In the genomic region with DNA sequence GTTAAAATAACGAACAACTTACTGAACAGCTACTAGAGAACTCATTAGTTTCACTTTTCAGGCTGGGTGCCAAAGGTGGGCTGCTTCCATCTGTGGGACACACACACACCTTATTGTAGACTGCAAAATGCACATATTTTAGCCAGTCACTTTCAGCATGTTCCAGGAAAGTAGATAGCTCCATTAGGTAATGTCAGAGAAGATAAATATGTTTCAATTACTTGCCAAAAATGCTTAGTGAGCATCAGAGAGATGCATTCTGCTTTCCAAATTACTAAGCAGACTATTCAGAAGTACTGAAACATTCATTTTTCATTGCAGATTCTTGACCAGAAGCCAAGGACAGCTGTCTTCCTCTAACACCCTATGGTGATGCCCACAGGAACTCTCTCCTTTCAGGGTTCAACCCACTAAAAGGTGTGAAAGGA, we compare ENCODE assay signal across 14 cellular contexts. TPM values are rescaled to one million over a fixed set of nuclear protein-coding genes. Genes with fewer than 3 reads are reported as not detected.
DNase-seq lines count a peak whose midpoint lies in the region; ATAC-seq and TF ChIP-seq lines count a peak whose summit lies in the region.
"Had no signal": no experiment of that assay in that cellular context is flagged by ENCODE, and none has a peak within 500 bp of the region (broad histone marks: within the 10 kb centered on the region; RNA-seq: fewer than 3 reads in every experiment).

No MANE protein-coding gene starts in this region.

- ATAC-seq in GM19035 (IDR thresholded peaks at IDR 0.05; ENCODE audit: unreplicated experiment) (peak; percentile 58), HG02798 (IDR thresholded peaks at IDR 0.05; ENCODE audit: poor library complexity, unreplicated experiment) (peak; percentile 82)
- ATAC-seq in activated CD8-positive, alpha-beta T cell treated with anti-CD3 and anti-CD28 coated beads for 36 hours = no peak
- ATAC-seq: A549 had no signal

- H3K36me3 Mint-ChIP-seq in activated CD8-positive, alpha-beta T cell treated with anti-CD3 and anti-CD28 coated beads for 36 hours (ENCODE audit: low read depth) = no peaks in the 10 kb centered on the region

- H3K27me3 Mint-ChIP-seq in activated CD8-positive, alpha-beta T cell treated with anti-CD3 and anti-CD28 coated beads for 36 hours = peaks cover 29% of the 10 kb centered on the region

- DNase-seq in AG08395 (ENCODE audit: low spot score) = peak; percentile 43
- DNase-seq in NCI-H226 = peak; percentile 70
- no peak for DNase-seq in GM13976 (ENCODE audit: low spot score)
- DNase-seq in NCI-H146 (lab: John Stamatoyannopoulos, UW) = no peak
- DNase-seq in activated CD8-positive, alpha-beta T cell treated with anti-CD3 and anti-CD28 coated beads for 36 hours = no peak
- DNase-seq in midbrain (lab: John Stamatoyannopoulos, UW) = no peak
- DNase-seq: activated CD4-positive, CD25-positive, alpha-beta regulatory T cell; DMS79 treated with DMSO at 0.1 percent for 48 hours; NCI-H510A treated with DMSO at 0.1 percent for 48 hours; substantia nigra had no signal

- POLR2A ChIA-PET in activated CD8-positive, alpha-beta T cell treated with anti-CD3 and anti-CD28 coated beads for 36 hours (lab: Charles Lee) = no interaction called here

- intact Hi-C loops in activated CD8-positive, alpha-beta T cell treated with anti-CD3 and anti-CD28 coated beads for 36 hours (cut with micrococcal nuclease) = no loop called here

- in situ Hi-C loops in GM13976 (cut with MboI; ENCODE audit: low sequenced_read_pairs, unreplicated experiment) = no loop called here

- H3K27ac Mint-ChIP-seq in activated CD8-positive, alpha-beta T cell treated with anti-CD3 and anti-CD28 coated beads for 36 hours = no peak overlapping the region
- H3K27ac Mint-ChIP-seq: activated T-helper 1 cell treated with anti-CD3 and anti-CD28 coated beads, Interleukin-12 subunit alpha, Interleukin-12 subunit beta, Interleukin-2, Interleukin-4 antibody, amounts not matched to agents 30 ng/mL and 10 ng/mL and 1 ng/mL, durations not matched to agents 14 hours and 24 hours and 36 hours had no signal

- CTCF ChIA-PET in activated CD8-positive, alpha-beta T cell treated with anti-CD3 and anti-CD28 coated beads for 36 hours (lab: Charles Lee) = interaction anchor here (1.5 kb wide), 1 partner anchor 261 kb away, joined by 4 read pairs; no protein-coding TSS in a partner anchor

- no peak overlapping the region for H3K4me3 Mint-ChIP-seq in activated CD8-positive, alpha-beta T cell treated with anti-CD3 and anti-CD28 coated beads for 36 hours
- H3K4me3 Mint-ChIP-seq: activated T-helper 1 cell treated with anti-CD3 and anti-CD28 coated beads, Interleukin-12 subunit alpha, Interleukin-12 subunit beta, Interleukin-2, Interleukin-4 antibody, amounts not matched to agents 30 ng/mL and 10 ng/mL and 1 ng/mL, durations not matched to agents 14 hours and 24 hours and 36 hours had no signal

- peaks cover 4% of the 10 kb centered on the region for H3K9me3 Mint-ChIP-seq in activated CD8-positive, alpha-beta T cell treated with anti-CD3 and anti-CD28 coated beads for 36 hours
- H3K9me3 Mint-ChIP-seq: activated T-helper 1 cell treated with anti-CD3 and anti-CD28 coated beads, Interleukin-12 subunit alpha, Interleukin-12 subunit beta, Interleukin-2, Interleukin-4 antibody, amounts not matched to agents 30 ng/mL and 10 ng/mL and 1 ng/mL, durations not matched to agents 14 hours and 24 hours and 36 hours had no signal

- no peak for TF ChIP-seq CTCF in GM13976 (IDR thresholded peaks at IDR 0.05; ENCODE audit: borderline replicate concordance, control extremely low read depth, extremely low read depth, insufficient read depth, missing control alignments)
- TF ChIP-seq CTCF in activated CD8-positive, alpha-beta T cell treated with anti-CD3 and anti-CD28 coated beads for 36 hours (IDR thresholded peaks at IDR 0.05) = no peak

- no peaks in the 10 kb centered on the region for H3K4me1 Mint-ChIP-seq in activated CD8-positive, alpha-beta T cell treated with anti-CD3 and anti-CD28 coated beads for 36 hours (ENCODE audit: low read depth)

RNA-seq across cellular contexts. Expression of a gene that starts 56.2 kb away (rescaled TPM):
- 10 to 100 TPM; 18.7 to 19.0 TPM for total RNA-seq in activated CD8-positive, alpha-beta T cell treated with anti-CD3 and anti-CD28 coated beads for 36 hours

Comparison
In these comparisons a context has a peak if more than half of its experiments do, and no peak if none do; other contexts are left out.
1. DNase-seq: peak in AG08395 (single experiment) and NCI-H226 (single experiment); none in GM13976 (single experiment), NCI-H146 (single experiment), activated CD8-positive, alpha-beta T cell treated with anti-CD3 and anti-CD28 coated beads for 36 hours (single experiment) and midbrain (single experiment).